Comparison of ENCODE assay signal across 2 cellular contexts in genomic region chr5:75558221-75558620, GRCh38.
TF ChIP-seq lines count a peak whose summit lies in the region.

No MANE protein-coding gene starts in this region.

TF ChIP-seq in endothelial cell of umbilical vein, 7 proteins besides CTCF, POLR2A, EP300 and RAD21:
- TF ChIP-seq POLR2AphosphoS5 (IDR thresholded peaks at IDR 0.05; ENCODE audit: insufficient read depth, low read depth, low read length) (no peak), FOS (IDR thresholded peaks at IDR 0.05; ENCODE audit: borderline replicate concordance, insufficient read depth, low read length) (peak; percentile 28)
TF ChIP-seq in endothelial cell of umbilical vein: peak in this region for 1.

TF ChIP-seq in HepG2, 621 proteins besides CTCF, POLR2A, EP300 and RAD21:
- TF ChIP-seq NFKB2 (CRISPR knock-in tag; IDR thresholded peaks at IDR 0.05; ENCODE audit: borderline replicate concordance) (no peak), ZNF773 (CRISPR knock-in tag; IDR thresholded peaks at IDR 0.05; ENCODE audit: borderline replicate concordance) (no peak)
